ENCODE assay signal across 1 cellular context in the genomic region with DNA sequence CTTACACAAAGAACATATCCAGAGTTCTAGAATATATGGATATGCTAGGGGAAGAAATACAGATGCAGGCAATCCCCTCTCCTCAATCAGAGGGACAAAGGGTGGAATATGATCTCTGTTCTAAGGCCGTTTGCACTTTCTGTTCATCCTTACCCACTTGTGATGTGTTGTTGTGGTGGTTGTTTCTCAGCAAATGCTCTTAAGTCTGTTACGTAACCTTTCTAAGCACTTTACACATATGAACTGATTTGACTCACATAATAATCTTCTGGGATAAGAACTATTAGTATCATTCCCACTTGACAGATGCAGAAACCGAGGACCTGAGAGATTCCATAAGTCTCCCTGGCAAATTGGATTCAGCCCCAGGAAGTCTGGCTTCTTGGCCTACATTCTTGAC.
TF ChIP-seq lines count a peak whose summit lies in the region.

No MANE protein-coding gene starts in this region.

TF ChIP-seq in K562, 482 proteins besides CTCF, POLR2A, EP300 and RAD21:
- TF ChIP-seq FOXA1 (IDR thresholded peaks at IDR 0.05; ENCODE audit: borderline replicate concordance) (no peak), CEBPG (CRISPR knock-in tag; IDR thresholded peaks at IDR 0.05) (no peak), CEBPG (tag; conservative IDR thresholded peaks at IDR 0.05 in 1 of 2, IDR thresholded peaks at IDR 0.05 in 1 of 2) (peak in 1 of 2 experiments; percentile 40; a peak in 1 of 4 replicates), RBM25 (IDR thresholded peaks at IDR 0.05; ENCODE audit: low read depth, low read length, severe bottlenecking) (peak; percentile 43), CEBPB (tag; IDR thresholded peaks at IDR 0.05) (peak; percentile 58; the same call in 1 of the 2 replicates)
